In genomic region chr19:51375504-51376221, GRCh38 we compare ENCODE assay signal across 13 cellular contexts. TPM values are rescaled to one million over a fixed set of nuclear protein-coding genes. Genes with fewer than 3 reads are reported as not detected.
A peak's percentile ranks its signal among the peaks of the same experiment; 100 is the strongest.
DNase-seq lines count a peak whose midpoint lies in the region; ATAC-seq and TF ChIP-seq lines count a peak whose summit lies in the region.
"Had no signal": no experiment of that assay in that cellular context is flagged by ENCODE, and none has a peak within 500 bp of the region (broad histone marks: within the 10 kb centered on the region; RNA-seq: fewer than 3 reads in every experiment).

No MANE protein-coding gene starts in this region.

- H3K4me3 Mint-ChIP-seq in CD4-positive, CD25-positive, alpha-beta regulatory T cell: peak overlapping the region in 3 of 4 donors; percentile 55 to 64 (median 63)
- H3K4me3 Mint-ChIP-seq in T-helper 2 cell treated with Interferon-gamma antibody and Interleukin-4, amounts not matched to agents 5 μg/mL and 100 μg/mL, for 36 hours: peak overlapping the region; percentile 79
- no peak overlapping the region for H3K4me3 Mint-ChIP-seq in chondrocyte (ENCODE audit: unreplicated experiment)

- H3K27me3 ChIP-seq in CD4-positive, CD25-positive, alpha-beta regulatory T cell (ENCODE audit: control insufficient read depth, insufficient read depth, low read length): no peaks in the 10 kb centered on the region

- peak in 1 of 3 donors; percentile 23 for DNase-seq in CD4-positive, CD25-positive, alpha-beta regulatory T cell
- DNase-seq in GF-D8 (lab: John Stamatoyannopoulos, UW) (peak; percentile 61), chondrocyte (ENCODE audit: low spot score) (peak; percentile 29), inferior parietal cortex (ENCODE audit: extremely low spot score) (no peak)
- DNase-seq in T-helper 2 cell treated with Interferon-gamma antibody and Interleukin-4, amounts not matched to agents 5 μg/mL and 100 μg/mL, for 36 hours (ENCODE audit: low spot score): peak; percentile 76
- DNase-seq: Calu3, Karpas-422, midbrain, substantia nigra had no signal

- H3K4me1 ChIP-seq in CD4-positive, CD25-positive, alpha-beta regulatory T cell (ENCODE audit: control insufficient read depth, insufficient read depth, low read length, poor library complexity, severe bottlenecking): peaks cover 26% of the 10 kb centered on the region

- H3K4me1 Mint-ChIP-seq in CD4-positive, CD25-positive, alpha-beta regulatory T cell: peaks cover 0 to 54% (median 24%) of the 10 kb centered on the region in 4 donors
- H3K4me1 Mint-ChIP-seq in T-helper 2 cell treated with Interferon-gamma antibody and Interleukin-4, amounts not matched to agents 5 μg/mL and 100 μg/mL, for 36 hours (ENCODE audit: low read depth): peaks cover 68% of the 10 kb centered on the region
- no peaks in the 10 kb centered on the region for H3K4me1 Mint-ChIP-seq in chondrocyte (ENCODE audit: low read depth)

- H3K36me3 ChIP-seq in CD4-positive, CD25-positive, alpha-beta regulatory T cell (ENCODE audit: control insufficient read depth, insufficient read depth, low read length): no peaks in the 10 kb centered on the region

- H3K9me3 Mint-ChIP-seq in CD4-positive, CD25-positive, alpha-beta regulatory T cell: peaks cover 0 to 1% (median 0%) of the 10 kb centered on the region in 7 donors
- H3K9me3 Mint-ChIP-seq in T-helper 2 cell treated with Interferon-gamma antibody and Interleukin-4, amounts not matched to agents 5 μg/mL and 100 μg/mL, for 36 hours: no peaks in the 10 kb centered on the region
- no peaks in the 10 kb centered on the region for H3K9me3 Mint-ChIP-seq in chondrocyte (ENCODE audit: low read depth)

- H3K9me3 ChIP-seq in CD4-positive, CD25-positive, alpha-beta regulatory T cell (ENCODE audit: control insufficient read depth in 2 of 2, low read length in 2 of 2): no peaks in the 10 kb centered on the region

- no peaks in the 10 kb centered on the region for H3K27me3 Mint-ChIP-seq in CD4-positive, CD25-positive, alpha-beta regulatory T cell
- no peaks in the 10 kb centered on the region for H3K27me3 Mint-ChIP-seq in T-helper 2 cell treated with Interferon-gamma antibody and Interleukin-4, amounts not matched to agents 5 μg/mL and 100 μg/mL, for 36 hours (ENCODE audit: low read depth)
- no peaks in the 10 kb centered on the region for H3K27me3 Mint-ChIP-seq in chondrocyte (ENCODE audit: low read depth)

- no peak for TF ChIP-seq CTCF in chondrocyte (IDR thresholded peaks at IDR 0.05)

- no peak overlapping the region for H3K4me3 ChIP-seq in CD4-positive, CD25-positive, alpha-beta regulatory T cell (ENCODE audit: low read depth, low read length)

- H3K36me3 Mint-ChIP-seq in CD4-positive, CD25-positive, alpha-beta regulatory T cell: no peaks in the 10 kb centered on the region
- peaks cover 2% of the 10 kb centered on the region for H3K36me3 Mint-ChIP-seq in T-helper 2 cell treated with Interferon-gamma antibody and Interleukin-4, amounts not matched to agents 5 μg/mL and 100 μg/mL, for 36 hours (ENCODE audit: low read depth)
- H3K36me3 Mint-ChIP-seq in chondrocyte (ENCODE audit: low read depth): no peaks in the 10 kb centered on the region

- H3K27ac Mint-ChIP-seq in CD4-positive, CD25-positive, alpha-beta regulatory T cell: peak overlapping the region; percentile 29 to 86 (median 56)
- H3K27ac Mint-ChIP-seq in T-helper 2 cell treated with Interferon-gamma antibody and Interleukin-4, amounts not matched to agents 5 μg/mL and 100 μg/mL, for 36 hours: peak overlapping the region; percentile 86
- no peak overlapping the region for H3K27ac Mint-ChIP-seq in chondrocyte (ENCODE audit: unreplicated experiment)

- peak overlapping the region; percentile 14 for H3K27ac ChIP-seq in CD4-positive, CD25-positive, alpha-beta regulatory T cell (ENCODE audit: insufficient read depth, low read length, poor library complexity, severe bottlenecking)

- TF ChIP-seq POLR2A in GM18505 (IDR thresholded peaks at IDR 0.05; ENCODE audit: borderline replicate concordance, extremely low read depth, insufficient read depth, insufficient read length): no peak

- no peak for ATAC-seq in CD4-positive, CD25-positive, alpha-beta regulatory T cell (ENCODE audit: low read depth in 2 of 2)
- ATAC-seq in GM18505 (IDR thresholded peaks at IDR 0.05; ENCODE audit: unreplicated experiment) (no peak), HG03439 (IDR thresholded peaks at IDR 0.05; ENCODE audit: unreplicated experiment) (no peak)

RNA-seq across cellular contexts. Expression of gene NKG7, which starts 3.2 kb away (rescaled TPM):
- 1.8 TPM for total RNA-seq in CD4-positive, CD25-positive, alpha-beta regulatory T cell
- 10 to 100 TPM in 1 of 4 donors, 1 to 10 TPM in 3; 2.7 to 12.2 (median 4.5) TPM for polyA plus RNA-seq in CD4-positive, CD25-positive, alpha-beta regulatory T cell
- total RNA-seq in chondrocyte: not detected in 3 replicates
- total RNA-seq: Calu3, OCI-LY7 had no signal

RNA-seq across cellular contexts. Expression of gene CLDND2, which starts 6.9 kb away (rescaled TPM):
- not detected for total RNA-seq in CD4-positive, CD25-positive, alpha-beta regulatory T cell
- under 1 TPM in 1 of 4 donors, not detected in 3; 0.41 TPM for polyA plus RNA-seq in CD4-positive, CD25-positive, alpha-beta regulatory T cell
- 1.5 TPM in 1 of 3 replicates, not detected in the others for total RNA-seq in chondrocyte

RNA-seq across cellular contexts. Expression of gene ETFB, which starts 9.5 kb away (rescaled TPM):
- 41.7 TPM for total RNA-seq in CD4-positive, CD25-positive, alpha-beta regulatory T cell
- polyA plus RNA-seq in CD4-positive, CD25-positive, alpha-beta regulatory T cell: 100 to 1,000 TPM in 1 of 4 donors, 10 to 100 TPM in 3; 68.8 to 113 (median 79.5) TPM
- total RNA-seq in chondrocyte: 43.7 to 56.6 TPM (median 49.6 TPM) in 3 replicates

RNA-seq across cellular contexts. Expression of gene LIM2, which starts 12.1 kb away (rescaled TPM):
- total RNA-seq in CD4-positive, CD25-positive, alpha-beta regulatory T cell: not detected
- not detected for polyA plus RNA-seq in CD4-positive, CD25-positive, alpha-beta regulatory T cell
- total RNA-seq in chondrocyte: not detected in 3 replicates
- total RNA-seq: Calu3, OCI-LY7, posterior vena cava had no signal

RNA-seq across cellular contexts. Expression of gene C19orf84, which starts 14.7 kb away (rescaled TPM):
- total RNA-seq in CD4-positive, CD25-positive, alpha-beta regulatory T cell: not detected
- polyA plus RNA-seq in CD4-positive, CD25-positive, alpha-beta regulatory T cell: not detected
- total RNA-seq in chondrocyte: not detected in 3 replicates
- total RNA-seq: Calu3, OCI-LY7, posterior vena cava had no signal
